In the genomic region with DNA sequence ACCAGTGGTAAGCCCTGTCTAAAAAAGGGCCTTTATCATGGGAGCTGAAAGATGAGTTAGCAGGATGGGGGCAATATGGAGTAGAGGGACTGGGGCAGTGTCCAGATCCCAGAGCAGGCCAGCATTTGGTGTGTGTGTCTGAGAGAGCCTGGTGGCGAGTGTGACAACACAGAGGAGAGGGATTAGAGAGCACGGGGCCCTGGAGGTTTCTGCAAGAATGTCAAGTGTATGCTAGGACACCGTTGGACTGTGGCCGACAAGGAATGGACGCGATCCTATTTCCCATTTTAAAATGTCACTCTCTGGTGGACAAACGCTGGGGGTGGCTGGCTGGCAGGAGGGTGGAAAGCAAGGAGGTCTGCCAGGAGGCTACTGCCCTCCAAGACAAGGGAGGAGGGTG, we compare ENCODE assay signal across 2 cellular contexts.
A peak's percentile ranks its signal among the peaks of the same experiment; 100 is the strongest.
TF ChIP-seq lines count a peak whose summit lies in the region.

No MANE protein-coding gene starts in this region.

TF ChIP-seq in HepG2, 621 proteins besides CTCF, POLR2A, EP300 and RAD21:
- TF ChIP-seq RBM22 (optimal IDR thresholded peaks at IDR 0.05; ENCODE audit: low read length): peak; percentile 74
- TF ChIP-seq MTA1 (CRISPR knock-in tag; IDR thresholded peaks at IDR 0.05; ENCODE audit: borderline replicate concordance): no peak
- TF ChIP-seq SPEN (CRISPR knock-in tag; IDR thresholded peaks at IDR 0.05; ENCODE audit: low read depth): no peak
- no peak for TF ChIP-seq ZNF20 (CRISPR knock-in tag; IDR thresholded peaks at IDR 0.05)
- TF ChIP-seq ZNF296 (CRISPR knock-in tag; conservative IDR thresholded peaks at IDR 0.05): 0 out of 2 replicates have a peak, but pooled peaks have one; percentile 22

TF ChIP-seq in K562, 482 proteins besides CTCF, POLR2A, EP300 and RAD21:
- no peak for TF ChIP-seq CAMTA2 (CRISPR knock-in tag; conservative IDR thresholded peaks at IDR 0.05)
- TF ChIP-seq, protein P1, sequence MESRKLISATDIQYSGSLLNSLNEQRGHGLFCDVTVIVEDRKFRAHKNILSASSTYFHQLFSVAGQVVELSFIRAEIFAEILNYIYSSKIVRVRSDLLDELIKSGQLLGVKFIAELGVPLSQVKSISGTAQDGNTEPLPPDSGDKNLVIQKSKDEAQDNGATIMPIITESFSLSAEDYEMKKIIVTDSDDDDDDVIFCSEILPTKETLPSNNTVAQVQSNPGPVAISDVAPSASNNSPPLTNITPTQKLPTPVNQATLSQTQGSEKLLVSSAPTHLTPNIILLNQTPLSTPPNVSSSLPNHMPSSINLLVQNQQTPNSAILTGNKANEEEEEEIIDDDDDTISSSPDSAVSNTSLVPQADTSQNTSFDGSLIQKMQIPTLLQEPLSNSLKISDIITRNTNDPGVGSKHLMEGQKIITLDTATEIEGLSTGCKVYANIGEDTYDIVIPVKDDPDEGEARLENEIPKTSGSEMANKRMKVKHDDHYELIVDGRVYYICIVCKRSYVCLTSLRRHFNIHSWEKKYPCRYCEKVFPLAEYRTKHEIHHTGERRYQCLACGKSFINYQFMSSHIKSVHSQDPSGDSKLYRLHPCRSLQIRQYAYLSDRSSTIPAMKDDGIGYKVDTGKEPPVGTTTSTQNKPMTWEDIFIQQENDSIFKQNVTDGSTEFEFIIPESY (CRISPR knock-in tag; IDR thresholded peaks at IDR 0.05): no peak
- TF ChIP-seq ZNF253 (CRISPR knock-in tag; conservative IDR thresholded peaks at IDR 0.05): no peak
- no peak for TF ChIP-seq FOXM1 (IDR thresholded peaks at IDR 0.05; ENCODE audit: low read depth)
- TF ChIP-seq FOXM1 (CRISPR knock-in tag; IDR thresholded peaks at IDR 0.05; ENCODE audit: low read depth): no peak
- TF ChIP-seq POLR2AphosphoS5 (IDR thresholded peaks at IDR 0.05; ENCODE audit: control insufficient read depth, insufficient read depth, low read depth, low read length): 0 out of 2 replicates have a peak, but pooled peaks have one; percentile 9
